Comparison of ENCODE assay signal across 34 cellular contexts in genomic region chr16:89952049-89952448, GRCh38.
"Had no signal": no experiment of that assay in that cellular context is flagged by ENCODE, and none has a peak within 500 bp of the region (broad histone marks: within the 10 kb centered on the region; RNA-seq: fewer than 3 reads in every experiment).

No MANE protein-coding gene starts in this region.

- H3K4me3 Mint-ChIP-seq: activated CD8-positive, alpha-beta memory T cell treated with anti-CD3 and anti-CD28 coated beads, Interleukin-2, amount 10 ng/mL, durations not matched to agents 7 days and 5 days; activated naive CD8-positive, alpha-beta T cell treated with anti-CD3 and anti-CD28 coated beads, Interleukin-2, amount 10 ng/mL, durations not matched to agents 7 days and 5 days; central memory CD8-positive, alpha-beta T cell; T-cell; T-helper 17 cell had no signal

- H3K36me3 ChIP-seq: cardiac muscle cell, SJCRH30, WERI-Rb-1 had no signal

- H3K9me3 Mint-ChIP-seq: activated CD4-positive, alpha-beta memory T cell treated with anti-CD3 and anti-CD28 coated beads, Interleukin-2, amount 10 ng/mL, durations not matched to agents 7 days and 5 days; activated naive CD4-positive, alpha-beta T cell treated with anti-CD3 and anti-CD28 coated beads, Interleukin-2, amount 50 U/mL, for 24 hours; activated naive CD8-positive, alpha-beta T cell treated with anti-CD3 and anti-CD28 coated beads, Interleukin-2, amount 10 ng/mL, durations not matched to agents 7 days and 5 days; central memory CD8-positive, alpha-beta T cell; T-cell had no signal

- H3K36me3 Mint-ChIP-seq: activated CD8-positive, alpha-beta memory T cell treated with anti-CD3 and anti-CD28 coated beads, Interleukin-2, amount 10 ng/mL, durations not matched to agents 7 days and 5 days; activated naive CD8-positive, alpha-beta T cell treated with anti-CD3 and anti-CD28 coated beads, Interleukin-2, amount 10 ng/mL, durations not matched to agents 7 days and 5 days had no signal

- H3K27ac ChIP-seq: ascending aorta, cardiac muscle cell, SJCRH30, SK-N-MC, WERI-Rb-1 had no signal

- H3K27me3 ChIP-seq: ascending aorta, MG63 had no signal

- H3K27ac Mint-ChIP-seq: activated CD4-positive, alpha-beta memory T cell treated with anti-CD3 and anti-CD28 coated beads, Interleukin-2, amount 10 ng/mL, durations not matched to agents 7 days and 5 days; activated CD8-positive, alpha-beta memory T cell treated with anti-CD3 and anti-CD28 coated beads, Interleukin-2, amount 10 ng/mL, durations not matched to agents 7 days and 5 days; activated naive CD4-positive, alpha-beta T cell treated with anti-CD3 and anti-CD28 coated beads, Interleukin-2, amount 50 U/mL, for 24 hours; activated naive CD8-positive, alpha-beta T cell treated with anti-CD3 and anti-CD28 coated beads, Interleukin-2, amount 10 ng/mL, durations not matched to agents 7 days and 5 days; T-cell; T-helper 17 cell had no signal

- H3K9me3 ChIP-seq: ascending aorta, MG63, SJCRH30 had no signal

- H3K4me3 ChIP-seq: ascending aorta, cardiac muscle cell, MG63, SJCRH30, SK-N-MC had no signal

- H3K27me3 Mint-ChIP-seq: central memory CD8-positive, alpha-beta T cell had no signal

- ATAC-seq: activated CD8-positive, alpha-beta memory T cell treated with anti-CD3 and anti-CD28 coated beads, Interleukin-2, amount 10 ng/mL, durations not matched to agents 7 days and 5 days; Panc1; T-cell; T-helper 17 cell had no signal

- DNase-seq: activated CD4-positive, alpha-beta memory T cell treated with anti-CD3 and anti-CD28 coated beads, Interleukin-2, amount 10 ng/mL, durations not matched to agents 7 days and 5 days; activated CD4-positive, alpha-beta T cell treated with anti-CD3 and anti-CD28 coated beads for 1 hour; activated CD4-positive, alpha-beta T cell treated with anti-CD3 and anti-CD28 coated beads for 48 hours; activated CD4-positive, CD25-positive, alpha-beta regulatory T cell; activated CD8-positive, alpha-beta memory T cell treated with anti-CD3 and anti-CD28 coated beads for 24 hours; activated CD8-positive, alpha-beta memory T cell treated with anti-CD3 and anti-CD28 coated beads, Interleukin-2, amount 10 ng/mL, durations not matched to agents 7 days and 5 days; activated CD8-positive, alpha-beta memory T cell treated with anti-CD3 and anti-CD28 coated beads, Interleukin-2, amount 50 U/mL, for 48 hours; activated effector memory CD4-positive, alpha-beta T cell treated with anti-CD3 and anti-CD28 coated beads, Interleukin-2, amount 50 U/mL, for 16 hours; activated naive CD4-positive, alpha-beta T cell; activated naive CD8-positive, alpha-beta T cell treated with anti-CD3 and anti-CD28 coated beads, Interleukin-2, amount 10 ng/mL, durations not matched to agents 7 days and 5 days; activated T-cell treated with anti-CD3 and anti-CD28 coated beads, Interleukin-2, amount 50 U/mL, for 48 hours; amygdala; Kasumi-1; MG63; NCI-H1048; NCI-H1105 treated with DMSO at 0.1 percent for 48 hours; NCI-H1436; NCI-H1694; NCI-H2029; NCI-H510A; NCI-H526; NCI-H748 treated with DMSO at 0.1 percent for 48 hours; NK-92 treated with Interleukin-12 subunit alpha and Interleukin-12 subunit beta, amount 100 ng/mL, for 24 hours; SHP77; SJCRH30; T-cell; T-helper 17 cell; WERI-Rb-1 had no signal
